In genomic region chr15:64483749-64484148, GRCh38 we compare ENCODE assay signal across 26 cellular contexts. TPM values are rescaled to one million over a fixed set of nuclear protein-coding genes. Genes with fewer than 3 reads are reported as not detected.
DNase-seq lines count a peak whose midpoint lies in the region; ATAC-seq, FAIRE-seq and TF ChIP-seq lines count a peak whose summit lies in the region.
"Had no signal": no experiment of that assay in that cellular context is flagged by ENCODE, and none has a peak within 500 bp of the region (broad histone marks: within the 10 kb centered on the region; RNA-seq: fewer than 3 reads in every experiment).

No MANE protein-coding gene starts in this region.

- H3K27me3 ChIP-seq in pancreas (no peaks in the 10 kb centered on the region), psoas muscle (ENCODE audit: insufficient read depth in 3 of 3, low read length in 2 of 3) (no peaks in the 10 kb centered on the region)

- H3K36me3 ChIP-seq in pancreas, result no peaks in the 10 kb centered on the region
- H3K36me3 ChIP-seq in psoas muscle (ENCODE audit: insufficient read depth in 1 of 2, low read depth in 1 of 2), result no peaks in the 10 kb centered on the region

- FAIRE-seq in GM18507 (lab: Jason Lieb, UNC) (peak; percentile 58), pancreas (lab: Jason Lieb, UNC) (no peak)
- FAIRE-seq: A204.1, GM12891, H54 had no signal

- TF ChIP-seq CTCF in pancreas (IDR thresholded peaks at IDR 0.05) (no peak), psoas muscle (IDR thresholded peaks at IDR 0.05) (no peak)

- peaks cover 50% of the 10 kb centered on the region for H3K4me1 Mint-ChIP-seq in activated naive CD4-positive, alpha-beta T cell treated with anti-CD3 and anti-CD28 coated beads, Interleukin-2, amount 50 U/mL, for 24 hours

- no peak overlapping the region for H3K4me3 Mint-ChIP-seq in activated naive CD4-positive, alpha-beta T cell treated with anti-CD3 and anti-CD28 coated beads, Interleukin-2, amount 50 U/mL, for 24 hours
- H3K4me3 Mint-ChIP-seq: B cell, CD14-positive monocyte, IgD-negative memory B cell had no signal

- peak in 3 of 4 donors; percentile 42 to 63 (median 55) for ATAC-seq in pancreas
- ATAC-seq in psoas muscle, result no peak
- ATAC-seq in HG03175 (IDR thresholded peaks at IDR 0.05; ENCODE audit: unreplicated experiment), result no peak

- no peaks in the 10 kb centered on the region for H3K9me3 Mint-ChIP-seq in activated naive CD4-positive, alpha-beta T cell treated with anti-CD3 and anti-CD28 coated beads, Interleukin-2, amount 50 U/mL, for 24 hours
- H3K9me3 Mint-ChIP-seq: CD14-positive monocyte, IgD-negative memory B cell had no signal

- peak overlapping the region in 2 of 4 donors; percentile 37 to 51 for H3K27ac ChIP-seq in pancreas
- H3K27ac ChIP-seq in psoas muscle, result no peak overlapping the region
- H3K27ac ChIP-seq: RWPE1 had no signal

- intact Hi-C loops in pancreas (cut with DNase I), result no loop called here
- intact Hi-C loops in psoas muscle (cut with DNase I), result no loop called here

- H3K4me3 ChIP-seq in pancreas (no peak overlapping the region), psoas muscle (no peak overlapping the region)

- DNase-seq in activated naive CD4-positive, alpha-beta T cell (lab: John Stamatoyannopoulos, UW), result no peak
- DNase-seq in GM18507 (ENCODE audit: extremely low spot score, insufficient read length, low read depth) (no peak), kidney tubule cell (ENCODE audit: low spot score) (peak; percentile 30), pancreas (no peak), NCI-H526 (lab: John Stamatoyannopoulos, UW) (no peak), psoas muscle (no peak)
- DNase-seq: COR-L47; DMS 273 treated with DMSO at 0.1 percent for 48 hours; DMS79 treated with DMSO at 0.1 percent for 48 hours; NCI-H1105; NCI-H146; NCI-H2029; NCI-H2227 treated with DMSO at 0.1 percent for 48 hours; NCI-H510A treated with DMSO at 0.1 percent for 48 hours; NCI-H774; NK-92 treated with Interleukin-12 subunit alpha and Interleukin-12 subunit beta, amount 100 ng/mL, for 24 hours; SHP77 treated with DMSO at 0.1 percent for 48 hours had no signal

- peak overlapping the region; percentile 9 for H3K27ac Mint-ChIP-seq in activated naive CD4-positive, alpha-beta T cell treated with anti-CD3 and anti-CD28 coated beads, Interleukin-2, amount 50 U/mL, for 24 hours
- H3K27ac Mint-ChIP-seq: B cell, IgD-negative memory B cell had no signal

- H3K9me3 ChIP-seq in pancreas, result no peaks in the 10 kb centered on the region
- no peaks in the 10 kb centered on the region for H3K9me3 ChIP-seq in psoas muscle

- H3K27me3 Mint-ChIP-seq in activated naive CD4-positive, alpha-beta T cell treated with anti-CD3 and anti-CD28 coated beads, Interleukin-2, amount 50 U/mL, for 24 hours, result no peaks in the 10 kb centered on the region
- H3K27me3 Mint-ChIP-seq: B cell, IgD-negative memory B cell had no signal

- H3K36me3 Mint-ChIP-seq in activated naive CD4-positive, alpha-beta T cell treated with anti-CD3 and anti-CD28 coated beads, Interleukin-2, amount 50 U/mL, for 24 hours, result peaks cover 6% of the 10 kb centered on the region

- peaks cover 0 to 27% (median 15%) of the 10 kb centered on the region in 3 donors for H3K4me1 ChIP-seq in pancreas
- no peaks in the 10 kb centered on the region for H3K4me1 ChIP-seq in psoas muscle

RNA-seq across cellular contexts. Expression of gene ZNF609, which starts 23.4 kb away (rescaled TPM):
- 10 to 100 TPM; 10.9 to 25.2 (median 13.9) TPM for total RNA-seq in pancreas
- 1 to 10 TPM; 4.2 to 6.0 TPM for polyA plus RNA-seq in pancreas
- total RNA-seq in psoas muscle, result 10 to 100 TPM; 10.2 to 15.0 (median 12.3) TPM
- polyA plus RNA-seq in psoas muscle, result 1 to 10 TPM; 3.2 to 9.0 (median 3.4) TPM

Comparison
In these comparisons a context has a peak if more than half of its experiments do, and no peak if none do; other contexts are left out.
1. ATAC-seq: peak in pancreas (3 of 4); none in psoas muscle (0 of 4) and HG03175 (single experiment).